17 cellular contexts compared by ENCODE assay signal in genomic region chr2:56338232-56338631, GRCh38.
DNase-seq lines count a peak whose midpoint lies in the region; ATAC-seq and TF ChIP-seq lines count a peak whose summit lies in the region.
"Had no signal": no experiment of that assay in that cellular context is flagged by ENCODE, and none has a peak within 500 bp of the region (broad histone marks: within the 10 kb centered on the region; RNA-seq: fewer than 3 reads in every experiment).

No MANE protein-coding gene starts in this region.

- H3K4me1 ChIP-seq in left ventricle myocardium inferior, result peaks cover 53% of the 10 kb centered on the region
- H3K4me1 ChIP-seq: HAP-1 had no signal

- DNase-seq in left ventricle myocardium inferior (no peak), Right ventricle myocardium superior (no peak), left colon (no peak), NCI-H2196 treated with DMSO at 0.1 percent for 48 hours (lab: John Stamatoyannopoulos, UW; ENCODE audit: unreplicated experiment) (no peak), posterior cingulate gyrus (no peak)
- DNase-seq in natural killer cell treated with Interleukin-12 subunit alpha and Interleukin-12 subunit beta and Interleukin-15 and Interleukin-18, amount 100 ng/mL, for 72 hours (ENCODE audit: low spot score), result no peak
- DNase-seq: 8988T; CD4-positive, alpha-beta T cell; DMS153; DMS79; GF-D8; GM23248 had no signal

- no peak for ATAC-seq in Right ventricle myocardium superior (ENCODE audit: poor library complexity)
- peak; percentile 52 for ATAC-seq in GM18868 (IDR thresholded peaks at IDR 0.05; ENCODE audit: unreplicated experiment)
- no peak for ATAC-seq in left colon
- no peak for ATAC-seq in natural killer cell treated with Interleukin-12 subunit alpha and Interleukin-12 subunit beta and Interleukin-15 and Interleukin-18, amount 100 ng/mL, for 72 hours

- intact Hi-C loops in left ventricle myocardium inferior (cut with micrococcal nuclease), result no loop called here
- intact Hi-C loops in Right ventricle myocardium superior (cut with DNase I), result no loop called here
- intact Hi-C loops in left colon (cut with DNase I, micrococcal nuclease), result no loop called here
- intact Hi-C loops in posterior cingulate gyrus (cut with DNase I), result no loop called here

- H3K27ac ChIP-seq in left ventricle myocardium inferior (replicated peaks), result peak overlapping the region; percentile 57
- peak overlapping the region; percentile 75 for H3K27ac ChIP-seq in VCaP
- H3K27ac ChIP-seq: GM23248, HL-60 had no signal

- no peaks in the 10 kb centered on the region for H3K36me3 ChIP-seq in left ventricle myocardium inferior
- H3K36me3 ChIP-seq: HAP-1 had no signal

- H3K4me3 Mint-ChIP-seq in natural killer cell treated with Interleukin-12 subunit alpha and Interleukin-12 subunit beta and Interleukin-15 and Interleukin-18, amount 100 ng/mL, for 72 hours, result no peak overlapping the region
- H3K4me3 Mint-ChIP-seq: B cell; CD4-positive, alpha-beta T cell had no signal

- H3K27ac Mint-ChIP-seq in natural killer cell treated with Interleukin-12 subunit alpha and Interleukin-12 subunit beta and Interleukin-15 and Interleukin-18, amount 100 ng/mL, for 72 hours, result no peak overlapping the region
- H3K27ac Mint-ChIP-seq: B cell; CD4-positive, alpha-beta T cell had no signal

- no peaks in the 10 kb centered on the region for H3K4me1 Mint-ChIP-seq in natural killer cell treated with Interleukin-12 subunit alpha and Interleukin-12 subunit beta and Interleukin-15 and Interleukin-18, amount 100 ng/mL, for 72 hours (ENCODE audit: low read depth in 2 of 2)
- H3K4me1 Mint-ChIP-seq: B cell had no signal

- H3K9me3 ChIP-seq in left ventricle myocardium inferior (replicated peaks), result no peaks in the 10 kb centered on the region
- H3K9me3 ChIP-seq: HAP-1 had no signal

- no peak for TF ChIP-seq CTCF in left ventricle myocardium inferior (IDR thresholded peaks at IDR 0.05; ENCODE audit: borderline replicate concordance)
- TF ChIP-seq CTCF in VCaP (conservative IDR thresholded peaks at IDR 0.05), result no peak

- no peak overlapping the region for H3K4me3 ChIP-seq in left ventricle myocardium inferior
- H3K4me3 ChIP-seq: GM23248, HAP-1 had no signal

- no peaks in the 10 kb centered on the region for H3K27me3 Mint-ChIP-seq in natural killer cell treated with Interleukin-12 subunit alpha and Interleukin-12 subunit beta and Interleukin-15 and Interleukin-18, amount 100 ng/mL, for 72 hours
- H3K27me3 Mint-ChIP-seq: B cell; CD4-positive, alpha-beta T cell had no signal

- peaks cover 2% of the 10 kb centered on the region for H3K9me3 Mint-ChIP-seq in natural killer cell treated with Interleukin-12 subunit alpha and Interleukin-12 subunit beta and Interleukin-15 and Interleukin-18, amount 100 ng/mL, for 72 hours
- H3K9me3 Mint-ChIP-seq: CD4-positive, alpha-beta T cell had no signal

- H3K36me3 Mint-ChIP-seq in natural killer cell treated with Interleukin-12 subunit alpha and Interleukin-12 subunit beta and Interleukin-15 and Interleukin-18, amount 100 ng/mL, for 72 hours, result no peaks in the 10 kb centered on the region

- H3K27me3 ChIP-seq in left ventricle myocardium inferior (ENCODE audit: low read depth), result no peaks in the 10 kb centered on the region
